ENCODE assay signal across 22 cellular contexts in genomic region chr10:5911670-5912069, GRCh38.
"Had no signal": no experiment of that assay in that cellular context is flagged by ENCODE, and none has a peak within 500 bp of the region (broad histone marks: within the 10 kb centered on the region; RNA-seq: fewer than 3 reads in every experiment).

No MANE protein-coding gene starts in this region.

- H3K27me3 Mint-ChIP-seq: activated B cell treated with CpG ODN at 0.5 μM for 24 hours; activated CD4-positive, alpha-beta memory T cell treated with anti-CD3 and anti-CD28 coated beads, Interleukin-2, amount 10 ng/mL, durations not matched to agents 7 days and 5 days; activated naive CD8-positive, alpha-beta T cell treated with anti-CD3 and anti-CD28 coated beads, Interleukin-2, amount 50 U/mL, for 24 hours; activated T-cell treated with anti-CD3 and anti-CD28 coated beads, Interleukin-2, amount 50 U/mL, for 24 hours had no signal

- ATAC-seq: activated naive CD8-positive, alpha-beta T cell treated with anti-CD3 and anti-CD28 coated beads, Interleukin-2, amount 50 U/mL, for 24 hours; foreskin keratinocyte; left lung; mucosa of descending colon; pancreas; upper lobe of right lung had no signal

- H3K9me3 Mint-ChIP-seq: activated B cell treated with CpG ODN at 0.5 μM for 24 hours; activated CD4-positive, alpha-beta memory T cell treated with anti-CD3 and anti-CD28 coated beads, Interleukin-2, amount 10 ng/mL, durations not matched to agents 7 days and 5 days; activated naive CD8-positive, alpha-beta T cell treated with anti-CD3 and anti-CD28 coated beads, Interleukin-2, amount 50 U/mL, for 24 hours; activated T-cell treated with anti-CD3 and anti-CD28 coated beads, Interleukin-2, amount 50 U/mL, for 24 hours; endodermal cell had no signal

- H3K27ac Mint-ChIP-seq: activated B cell treated with CpG ODN at 0.5 μM for 24 hours; activated CD4-positive, alpha-beta memory T cell treated with anti-CD3 and anti-CD28 coated beads, Interleukin-2, amount 10 ng/mL, durations not matched to agents 7 days and 5 days; activated naive CD8-positive, alpha-beta T cell treated with anti-CD3 and anti-CD28 coated beads, Interleukin-2, amount 50 U/mL, for 24 hours; activated T-cell treated with anti-CD3 and anti-CD28 coated beads, Interleukin-2, amount 50 U/mL, for 24 hours; endodermal cell had no signal

- H3K4me3 Mint-ChIP-seq: activated B cell treated with CpG ODN at 0.5 μM for 24 hours; activated CD4-positive, alpha-beta memory T cell treated with anti-CD3 and anti-CD28 coated beads, Interleukin-2, amount 10 ng/mL, durations not matched to agents 7 days and 5 days; activated naive CD8-positive, alpha-beta T cell treated with anti-CD3 and anti-CD28 coated beads, Interleukin-2, amount 50 U/mL, for 24 hours; activated T-cell treated with anti-CD3 and anti-CD28 coated beads, Interleukin-2, amount 50 U/mL, for 24 hours; endodermal cell had no signal

- H3K4me1 Mint-ChIP-seq: endodermal cell had no signal

- DNase-seq: activated B cell treated with CpG ODN at 0.5 μM for 24 hours; activated CD4-positive, alpha-beta memory T cell treated with anti-CD3 and anti-CD28 coated beads, Interleukin-2, amount 10 ng/mL, durations not matched to agents 7 days and 5 days; activated CD8-positive, alpha-beta memory T cell treated with anti-CD3 and anti-CD28 coated beads, Interleukin-2, amount 50 U/mL, for 48 hours; activated effector memory CD4-positive, alpha-beta T cell treated with Interleukin-2 at 50 U/mL for 16 hours; activated naive CD4-positive, alpha-beta T cell treated with Interleukin-2 at 50 U/mL for 16 hours; activated naive CD8-positive, alpha-beta T cell treated with anti-CD3 and anti-CD28 coated beads, Interleukin-2, amount 50 U/mL, for 24 hours; activated T-cell treated with anti-CD3 and anti-CD28 coated beads, Interleukin-2, amount 50 U/mL, for 24 hours; amygdala; central memory CD4-positive, alpha-beta T cell; endodermal cell; foreskin keratinocyte; kidney glomerular epithelial cell; left lung; mesendoderm; mucosa of descending colon; pancreas; SK-N-SH; stimulated activated CD4-positive, alpha-beta T cell treated with anti-CD3 and anti-CD28 coated beads, Interleukin-1b, Interleukin-23, amount 100 ng/mL, for 48 hours; stimulated activated CD4-positive, alpha-beta T cell treated with anti-CD3 and anti-CD28 coated beads, Interleukin-4, amount 100 ng/mL, for 4 hours; stimulated activated CD8-positive, alpha-beta memory T cell treated with anti-CD3 and anti-CD28 coated beads, Interleukin-4, amount 100 ng/mL, for 48 hours; stimulated activated naive CD4-positive, alpha-beta T cell; upper lobe of right lung had no signal
